In the genomic region with DNA sequence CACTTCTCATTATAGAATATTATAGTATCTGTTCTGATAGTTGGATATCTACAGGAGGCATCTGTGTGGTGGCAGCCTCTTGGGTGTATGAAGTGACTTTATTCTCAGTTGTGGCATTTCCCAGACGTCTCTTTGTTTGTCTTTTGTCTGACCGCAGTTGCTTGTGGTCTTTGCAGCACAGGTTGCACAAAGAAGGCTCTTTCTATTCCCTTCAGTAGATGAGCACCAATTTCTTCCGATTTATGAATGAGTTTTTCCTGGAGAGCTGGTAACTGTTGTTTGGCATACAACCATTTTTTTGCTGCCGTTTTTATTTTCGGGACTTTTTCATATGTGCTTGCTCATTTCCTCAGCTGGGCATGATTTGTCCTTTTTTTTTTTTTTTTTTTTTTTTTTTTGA, we compare ENCODE assay signal across 15 cellular contexts. TPM values are rescaled to one million over a fixed set of nuclear protein-coding genes. Genes with fewer than 3 reads are reported as not detected.
DNase-seq lines count a peak whose midpoint lies in the region; ATAC-seq and TF ChIP-seq lines count a peak whose summit lies in the region.
"Had no signal": no experiment of that assay in that cellular context is flagged by ENCODE, and none has a peak within 500 bp of the region (broad histone marks: within the 10 kb centered on the region; RNA-seq: fewer than 3 reads in every experiment).

No MANE protein-coding gene starts in this region.

- POLR2A ChIA-PET in Panc1 (lab: Charles Lee), result interaction anchor here (0.7 kb wide), 2 partner anchors 63 to 72 kb away, joined by 9 to 13 read pairs; no protein-coding TSS in a partner anchor

- H3K4me3 Mint-ChIP-seq in chondrocyte (ENCODE audit: unreplicated experiment), result peak overlapping the region; percentile 35
- H3K4me3 Mint-ChIP-seq: activated T-helper 1 cell treated with anti-CD3 and anti-CD28 coated beads, Interleukin-12 subunit alpha, Interleukin-12 subunit beta, Interleukin-2, Interleukin-4 antibody, amounts not matched to agents 30 ng/mL and 10 ng/mL and 1 ng/mL, durations not matched to agents 14 hours and 24 hours and 36 hours; endodermal cell had no signal

- peaks cover 22% of the 10 kb centered on the region for H3K4me1 ChIP-seq in ACC112 (ENCODE audit: control insufficient read depth, insufficient read depth, low read length, unreplicated experiment)
- peaks cover 15% of the 10 kb centered on the region for H3K4me1 ChIP-seq in Panc1 (ENCODE audit: control insufficient read depth, insufficient read depth, low read length)
- H3K4me1 ChIP-seq in hepatocyte (ENCODE audit: insufficient read depth), result no peaks in the 10 kb centered on the region
- H3K4me1 ChIP-seq: right lobe of liver had no signal

- no peaks in the 10 kb centered on the region for H4K20me1 ChIP-seq in hepatocyte (ENCODE audit: insufficient read depth, poor library complexity, severe bottlenecking)

- H3K27me3 Mint-ChIP-seq in chondrocyte (ENCODE audit: low read depth), result no peaks in the 10 kb centered on the region

- H3K4me3 ChIP-seq in ACC112 (ENCODE audit: low read depth, low read length) (no peak overlapping the region), Panc1 (ENCODE audit: low read depth in 2 of 2, low read length in 2 of 2) (no peak overlapping the region), hepatocyte (no peak overlapping the region)
- H3K4me3 ChIP-seq: right lobe of liver had no signal

- no peak overlapping the region for H3K4me2 ChIP-seq in hepatocyte

- CTCF ChIA-PET in Panc1 (lab: Charles Lee), result no interaction called here

- H3K9me3 ChIP-seq in Panc1 (ENCODE audit: control insufficient read depth, insufficient read depth, low read depth, low read length), result no peaks in the 10 kb centered on the region
- no peaks in the 10 kb centered on the region for H3K9me3 ChIP-seq in hepatocyte (ENCODE audit: low read depth)
- H3K9me3 ChIP-seq: right lobe of liver had no signal

- no peaks in the 10 kb centered on the region for H3K79me2 ChIP-seq in ACC112 (ENCODE audit: control insufficient read depth, insufficient read depth, low read length, unreplicated experiment)
- no peaks in the 10 kb centered on the region for H3K79me2 ChIP-seq in hepatocyte

- DNase-seq in Panc1 (ENCODE audit: low read depth, low spot score) (no peak), chondrocyte (ENCODE audit: low spot score) (no peak), hepatocyte (ENCODE audit: low spot score) (no peak), D341Med (ENCODE audit: low spot score) (no peak), HuH-7.5 (ENCODE audit: low spot score) (no peak), GM13976 (ENCODE audit: low spot score) (no peak)
- DNase-seq: endodermal cell; Kasumi-1; NCI-H2107; right lobe of liver; stimulated activated naive CD8-positive, alpha-beta T cell treated with anti-CD3 and anti-CD28 coated beads, Interleukin-15, Interleukin-2, amounts not matched to agents 100 U/mL and 50 U/mL, for 24 hours had no signal

- intact Hi-C loops in Panc1 (cut with micrococcal nuclease; ENCODE audit: unreplicated experiment), result no loop called here

- no peak for TF ChIP-seq CTCF in Panc1 (IDR thresholded peaks at IDR 0.05)
- TF ChIP-seq CTCF in chondrocyte (IDR thresholded peaks at IDR 0.05), result no peak
- TF ChIP-seq CTCF in hepatocyte (IDR thresholded peaks at IDR 0.05; ENCODE audit: poor library complexity), result no peak
- no peak for TF ChIP-seq CTCF in GM13976 (IDR thresholded peaks at IDR 0.05; ENCODE audit: borderline replicate concordance, control extremely low read depth, extremely low read depth, insufficient read depth, missing control alignments)

- ATAC-seq in GM19397 (IDR thresholded peaks at IDR 0.05; ENCODE audit: unreplicated experiment) (peak; percentile 58), Panc1 (peak; percentile 58; the same call in 1 of the 2 replicates)
- ATAC-seq: right lobe of liver; stimulated activated naive CD8-positive, alpha-beta T cell treated with anti-CD3 and anti-CD28 coated beads, Interleukin-15, Interleukin-2, amounts not matched to agents 100 U/mL and 50 U/mL, for 24 hours had no signal

- no TSS peak for BruUV-seq in Panc1 (replicated peaks; lab: Mats Ljungman, UMichigan)

- no peaks in the 10 kb centered on the region for H3K9me3 Mint-ChIP-seq in chondrocyte (ENCODE audit: low read depth)
- H3K9me3 Mint-ChIP-seq: activated T-helper 1 cell treated with anti-CD3 and anti-CD28 coated beads, Interleukin-12 subunit alpha, Interleukin-12 subunit beta, Interleukin-2, Interleukin-4 antibody, amounts not matched to agents 30 ng/mL and 10 ng/mL and 1 ng/mL, durations not matched to agents 14 hours and 24 hours and 36 hours had no signal

- peak overlapping the region; percentile 38; the same call in 1 of the 2 replicates for H3K27ac ChIP-seq in ACC112 (ENCODE audit: low read depth, low read length)
- no peak overlapping the region for H3K27ac ChIP-seq in Panc1 (ENCODE audit: low read length)
- H3K27ac ChIP-seq in hepatocyte, result no peak overlapping the region
- H3K27ac ChIP-seq: brain microvascular endothelial cell, right lobe of liver had no signal

- WGBS in hepatocyte (ENCODE audit: low lambda C conversion rate, missing lambda C conversion rate), result 78% methylated on average over 5 of the region's 5 CpGs

- H3K27me3 ChIP-seq in ACC112 (ENCODE audit: insufficient read depth, low read length), result no peaks in the 10 kb centered on the region
- H3K27me3 ChIP-seq in Panc1 (ENCODE audit: control insufficient read depth, insufficient read depth, low read length), result no peaks in the 10 kb centered on the region
- no peaks in the 10 kb centered on the region for H3K27me3 ChIP-seq in hepatocyte
- H3K27me3 ChIP-seq: brain microvascular endothelial cell, right lobe of liver had no signal

- H3K27ac Mint-ChIP-seq in chondrocyte (ENCODE audit: unreplicated experiment), result peak overlapping the region; percentile 67
- H3K27ac Mint-ChIP-seq: activated T-helper 1 cell treated with anti-CD3 and anti-CD28 coated beads, Interleukin-12 subunit alpha, Interleukin-12 subunit beta, Interleukin-2, Interleukin-4 antibody, amounts not matched to agents 30 ng/mL and 10 ng/mL and 1 ng/mL, durations not matched to agents 14 hours and 24 hours and 36 hours; endodermal cell had no signal

- H3K36me3 ChIP-seq in ACC112 (ENCODE audit: insufficient read depth, low read length), result no peaks in the 10 kb centered on the region
- H3K36me3 ChIP-seq in Panc1 (ENCODE audit: control insufficient read depth, insufficient read depth, low read length), result no peaks in the 10 kb centered on the region
- H3K36me3 ChIP-seq in hepatocyte (replicated peaks; ENCODE audit: insufficient read depth, low read depth), result no peaks in the 10 kb centered on the region
- H3K36me3 ChIP-seq: brain microvascular endothelial cell, right lobe of liver had no signal

- H3K9me2 ChIP-seq in hepatocyte (replicated peaks; ENCODE audit: insufficient read depth), result no peaks in the 10 kb centered on the region

- peak overlapping the region; percentile 33 for H2AFZ ChIP-seq in ACC112 (ENCODE audit: low read length, unreplicated experiment)
- no peak overlapping the region for H2AFZ ChIP-seq in hepatocyte

- peaks cover 36% of the 10 kb centered on the region for H3K4me1 Mint-ChIP-seq in chondrocyte (ENCODE audit: low read depth)

- H3K36me3 Mint-ChIP-seq in chondrocyte (ENCODE audit: low read depth), result no peaks in the 10 kb centered on the region

- in situ Hi-C loops in Panc1 (cut with HindIII; ENCODE audit: low pct_unique_long_range_greater_than_20kb, low sequenced_read_pairs) (no loop called here), GM13976 (cut with MboI; ENCODE audit: low sequenced_read_pairs, unreplicated experiment) (no loop called here)

RNA-seq across cellular contexts. Expression of a gene that starts 56.4 kb away (rescaled TPM):
- total RNA-seq in Panc1 (2021; ENCODE audit: unreplicated experiment) (71.9 TPM), chondrocyte (51.9 to 55.4 TPM (median 54.5 TPM) in 3 replicates), hepatocyte (32.3 and 33.7 TPM in 2 replicates)
- 68.6 TPM for polyA plus RNA-seq in Panc1 (2012; ENCODE audit: insufficient read length)
- polyA plus RNA-seq in hepatocyte, result 52.4 and 53.2 TPM in 2 replicates
